In the genomic region with DNA sequence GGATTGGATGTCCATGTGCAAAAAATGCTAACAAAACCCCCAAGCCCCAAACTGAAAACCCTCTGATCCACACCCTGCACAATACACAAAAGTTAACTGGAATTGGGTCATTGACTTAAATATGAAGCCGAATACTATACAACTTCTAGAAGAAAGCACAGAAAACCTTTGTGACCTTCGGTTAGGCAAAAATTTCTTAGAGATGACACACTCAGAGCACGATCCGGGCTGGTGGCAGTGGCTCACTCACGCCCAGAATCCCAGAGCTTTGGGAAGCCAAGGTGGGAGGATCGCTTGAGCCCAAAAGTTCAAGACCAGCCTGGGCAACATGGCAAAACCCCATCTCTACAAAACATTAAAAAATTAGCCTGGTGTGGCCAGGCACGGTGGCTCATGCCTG, we compare ENCODE assay signal across 1 cellular context.
TF ChIP-seq lines count a peak whose summit lies in the region.

No MANE protein-coding gene starts in this region.

TF ChIP-seq in IMR-90, 13 proteins besides CTCF, POLR2A, EP300 and RAD21 (continued from another document):
- TF ChIP-seq RCOR1 (IDR thresholded peaks at IDR 0.05; ENCODE audit: insufficient replicate concordance, low read length) (no peak), MAFK (IDR thresholded peaks at IDR 0.05; ENCODE audit: low read depth, low read length) (no peak), ELK1 (IDR thresholded peaks at IDR 0.05; ENCODE audit: borderline replicate concordance, low read depth, low read length) (no peak), FOS (IDR thresholded peaks at IDR 0.05; ENCODE audit: low read depth, low read length) (no peak), CHD1 (IDR thresholded peaks at IDR 0.05; ENCODE audit: low read depth, low read length) (no peak), SMC3 (IDR thresholded peaks at IDR 0.05; ENCODE audit: low read depth, low read length) (no peak), CEBPB (IDR thresholded peaks at IDR 0.05; ENCODE audit: low read depth, low read length) (no peak)
- TF ChIP-seq, protein P1, sequence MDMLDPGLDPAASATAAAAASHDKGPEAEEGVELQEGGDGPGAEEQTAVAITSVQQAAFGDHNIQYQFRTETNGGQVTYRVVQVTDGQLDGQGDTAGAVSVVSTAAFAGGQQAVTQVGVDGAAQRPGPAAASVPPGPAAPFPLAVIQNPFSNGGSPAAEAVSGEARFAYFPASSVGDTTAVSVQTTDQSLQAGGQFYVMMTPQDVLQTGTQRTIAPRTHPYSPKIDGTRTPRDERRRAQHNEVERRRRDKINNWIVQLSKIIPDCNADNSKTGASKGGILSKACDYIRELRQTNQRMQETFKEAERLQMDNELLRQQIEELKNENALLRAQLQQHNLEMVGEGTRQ (IDR thresholded peaks at IDR 0.05; ENCODE audit: low read depth, low read length) = no peak
